8 cellular contexts compared by ENCODE assay signal in the genomic region with DNA sequence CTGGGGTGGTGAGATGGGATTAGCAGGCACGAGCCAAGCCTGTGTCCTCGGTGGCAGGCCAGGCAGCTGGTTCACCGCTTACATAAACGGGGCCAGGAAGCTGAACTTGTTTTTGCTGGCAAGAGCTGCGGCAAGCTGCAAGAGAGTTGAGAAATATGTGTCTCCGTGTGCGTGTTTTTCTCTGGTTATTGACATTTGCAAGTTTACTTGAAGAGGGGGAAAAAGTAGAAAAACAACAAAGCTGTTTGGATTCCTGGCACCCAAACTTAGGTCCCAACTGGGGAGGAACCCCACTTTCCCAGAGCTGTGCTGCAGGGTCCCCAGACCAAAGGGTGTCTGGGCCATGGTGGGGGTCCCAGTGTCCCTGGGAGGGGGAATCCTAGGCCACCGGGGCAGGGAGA. TPM values are rescaled to one million over a fixed set of nuclear protein-coding genes. Genes with fewer than 3 reads are reported as not detected.
A peak's percentile ranks its signal among the peaks of the same experiment; 100 is the strongest.
DNase-seq lines count a peak whose midpoint lies in the region; ATAC-seq, FAIRE-seq and TF ChIP-seq lines count a peak whose summit lies in the region.

No MANE protein-coding gene starts in this region.

- H3K4me1 Mint-ChIP-seq in stimulated activated naive B cell treated with anti-CD40 and anti-IgM and Interleukin-4, amounts not matched to agents 10 μg/mL and 1 μg/mL and 100 μg/mL, for 72 hours, result peaks cover 29 to 35% of the 10 kb centered on the region in 2 donors

- H3K9me3 Mint-ChIP-seq in stimulated activated naive B cell treated with anti-CD40 and anti-IgM and Interleukin-4, amounts not matched to agents 10 μg/mL and 1 μg/mL and 100 μg/mL, for 72 hours, result no peaks in the 10 kb centered on the region

- no peak for TF ChIP-seq CTCF in brain microvascular endothelial cell (IDR thresholded peaks at IDR 0.05; ENCODE audit: low read depth, low read length, missing control alignments)
- TF ChIP-seq CTCF in kidney (IDR thresholded peaks at IDR 0.05; ENCODE audit: borderline replicate concordance, extremely low read depth, insufficient read depth), result no peak

- no peaks in the 10 kb centered on the region for H3K9me3 ChIP-seq in kidney (ENCODE audit: control insufficient read depth in 1 of 2, low read length in 2 of 2)

- FAIRE-seq in kidney (lab: Jason Lieb, UNC), result no peak

- DNase-seq in COLO668 (lab: John Stamatoyannopoulos, UW; ENCODE audit: unreplicated experiment) (peak; percentile 27), NOMO-1 treated with DMSO at 0.1 percent for 48 hours (lab: John Stamatoyannopoulos, UW; ENCODE audit: unreplicated experiment) (peak; percentile 79), brain microvascular endothelial cell (peak; percentile 86), kidney (peak; percentile 95), NAMALWA (ENCODE audit: low spot score) (no peak)
- DNase-seq in stimulated activated naive B cell treated with anti-CD40 and anti-IgM and Interleukin-4, amounts not matched to agents 10 μg/mL and 1 μg/mL and 100 μg/mL, for 72 hours, result no peak
- DNase-seq in activated CD4-positive, CD25-positive, alpha-beta regulatory T cell treated with anti-CD3 and anti-CD28 coated beads, Interleukin-2, amount 50 U/mL, for 72 hours, result no peak

- H3K36me3 ChIP-seq in brain microvascular endothelial cell (replicated peaks), result no peaks in the 10 kb centered on the region
- no peaks in the 10 kb centered on the region for H3K36me3 ChIP-seq in kidney (ENCODE audit: control insufficient read depth in 1 of 2, insufficient read depth in 2 of 2, low read length in 2 of 2)

- intact Hi-C loops in kidney (cut with DNase I), result no loop called here

- peak overlapping the region; percentile 31 for H3K27ac Mint-ChIP-seq in stimulated activated naive B cell treated with anti-CD40 and anti-IgM and Interleukin-4, amounts not matched to agents 10 μg/mL and 1 μg/mL and 100 μg/mL, for 72 hours

- H3K27ac ChIP-seq in brain microvascular endothelial cell (peak overlapping the region; percentile 84), kidney (ENCODE audit: low read depth in 2 of 2, low read length in 2 of 2) (peak overlapping the region; percentile 91 to 96)

- in situ Hi-C loops in brain microvascular endothelial cell (cut with HindIII; ENCODE audit: low pct_ligation_motif_present, low sequenced_read_pairs), result no loop called here

- H3K36me3 Mint-ChIP-seq in stimulated activated naive B cell treated with anti-CD40 and anti-IgM and Interleukin-4, amounts not matched to agents 10 μg/mL and 1 μg/mL and 100 μg/mL, for 72 hours, result peaks cover 0 to 3% of the 10 kb centered on the region in 2 donors

- ATAC-seq in stimulated activated naive B cell treated with anti-CD40 and anti-IgM and Interleukin-4, amounts not matched to agents 10 μg/mL and 1 μg/mL and 100 μg/mL, for 72 hours (replicated peaks), result no peak
- ATAC-seq in HG02885 (IDR thresholded peaks at IDR 0.05; ENCODE audit: poor library complexity, unreplicated experiment), result no peak

- H3K27me3 ChIP-seq in brain microvascular endothelial cell (replicated peaks), result no peaks in the 10 kb centered on the region

- peak overlapping the region in 1 of 2 donors; percentile 11 for H3K4me3 Mint-ChIP-seq in stimulated activated naive B cell treated with anti-CD40 and anti-IgM and Interleukin-4, amounts not matched to agents 10 μg/mL and 1 μg/mL and 100 μg/mL, for 72 hours

- no peak overlapping the region for H3K4me3 ChIP-seq in brain microvascular endothelial cell (ENCODE audit: low read depth, low read length)
- peak overlapping the region in 1 of 2 donors; percentile 12 for H3K4me3 ChIP-seq in kidney (ENCODE audit: low read length in 2 of 2)

- H3K27me3 Mint-ChIP-seq in stimulated activated naive B cell treated with anti-CD40 and anti-IgM and Interleukin-4, amounts not matched to agents 10 μg/mL and 1 μg/mL and 100 μg/mL, for 72 hours, result peaks cover 4 to 5% of the 10 kb centered on the region in 2 donors

- peaks cover 47% of the 10 kb centered on the region in 2 donors for H3K4me1 ChIP-seq in kidney (ENCODE audit: control insufficient read depth in 1 of 2, insufficient read depth in 1 of 2, low read depth in 1 of 2, low read length in 2 of 2)

- peak overlapping the region; percentile 37 to 53 for H3K9ac ChIP-seq in kidney (ENCODE audit: low read length in 2 of 2)

RNA-seq across cellular contexts. Expression of a gene that starts 14.5 kb away (rescaled TPM):
- 33.0 TPM for total RNA-seq in kidney
- 6.2 TPM for polyA plus RNA-seq in kidney (ENCODE audit: insufficient read depth, low read depth, low replicate concordance)

Comparison
In these comparisons a context has a peak if more than half of its experiments do, and no peak if none do; other contexts are left out.
1. DNase-seq: peak in COLO668 (single experiment), NOMO-1 treated with DMSO at 0.1 percent for 48 hours (single experiment), brain microvascular endothelial cell (single experiment) and kidney (single experiment); none in stimulated activated naive B cell treated with anti-CD40 and anti-IgM and Interleukin-4, amounts not matched to agents 10 μg/mL and 1 μg/mL and 100 μg/mL, for 72 hours (single experiment), NAMALWA (single experiment) and activated CD4-positive, CD25-positive, alpha-beta regulatory T cell treated with anti-CD3 and anti-CD28 coated beads, Interleukin-2, amount 50 U/mL, for 72 hours (single experiment).